Comparison of ENCODE assay signal across 8 cellular contexts in the genomic region with DNA sequence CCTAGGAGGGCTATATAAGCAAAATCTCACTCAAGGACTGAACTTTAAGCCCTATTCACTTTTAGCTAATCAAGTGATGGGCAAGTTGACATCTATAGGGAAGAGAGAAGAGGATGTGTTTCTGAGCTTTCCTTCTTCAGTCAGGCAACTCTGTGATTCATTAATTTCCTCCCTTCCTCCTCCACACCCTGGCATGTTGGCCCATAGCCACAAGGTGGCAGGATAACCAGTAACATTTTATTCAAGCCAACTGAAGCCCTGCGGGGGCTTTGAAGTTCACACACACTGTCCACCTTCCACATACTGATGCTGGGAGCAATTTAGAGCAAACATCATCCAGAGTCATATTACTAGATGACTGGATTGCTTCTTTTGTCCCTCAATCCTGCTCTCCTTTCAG.
DNase-seq lines count a peak whose midpoint lies in the region; ATAC-seq and TF ChIP-seq lines count a peak whose summit lies in the region.
"Not testable (repeated sequence)": the region's sequence is repeated elsewhere in the genome, so short reads cannot be mapped to it uniquely, and the experiment has no call there.

No MANE protein-coding gene starts in this region.

- not testable (repeated sequence) for H3K9me3 ChIP-seq in upper lobe of right lung

- not testable (repeated sequence) for H3K4me3 ChIP-seq in upper lobe of right lung

- not testable (repeated sequence) for H3K27me3 ChIP-seq in upper lobe of right lung

- not testable (repeated sequence) for TF ChIP-seq CTCF in upper lobe of right lung (IDR thresholded peaks at IDR 0.05)

- H3K4me1 Mint-ChIP-seq in activated CD4-positive, alpha-beta T cell treated with anti-CD3 and anti-CD28 coated beads for 36 hours, result not testable (repeated sequence)

- not testable (repeated sequence) for H3K27ac Mint-ChIP-seq in activated CD4-positive, alpha-beta T cell treated with anti-CD3 and anti-CD28 coated beads for 36 hours

- ATAC-seq in GM18861 (IDR thresholded peaks at IDR 0.05; ENCODE audit: unreplicated experiment) (peak; percentile 97), GM19467 (IDR thresholded peaks at IDR 0.05; ENCODE audit: unreplicated experiment) (peak; percentile 76), GM21825 (IDR thresholded peaks at IDR 0.05; ENCODE audit: unreplicated experiment) (peak; percentile 96), HG02973 (IDR thresholded peaks at IDR 0.05; ENCODE audit: unreplicated experiment) (peak; percentile 54), HG03442 (IDR thresholded peaks at IDR 0.05; ENCODE audit: unreplicated experiment) (peak; percentile 77), left colon (peak; percentile 50), upper lobe of right lung (peak; percentile 87)
- ATAC-seq in activated CD4-positive, alpha-beta T cell treated with anti-CD3 and anti-CD28 coated beads for 36 hours, result peak; percentile 100

- DNase-seq in activated CD4-positive, alpha-beta T cell treated with anti-CD3 and anti-CD28 coated beads for 36 hours; left colon; upper lobe of right lung: not testable (repeated sequence)

- not testable (repeated sequence) for H3K36me3 ChIP-seq in upper lobe of right lung

- POLR2A ChIA-PET in activated CD4-positive, alpha-beta T cell treated with anti-CD3 and anti-CD28 coated beads for 36 hours (lab: Charles Lee), result not testable (repeated sequence)

- not testable (repeated sequence) for H3K4me3 Mint-ChIP-seq in activated CD4-positive, alpha-beta T cell treated with anti-CD3 and anti-CD28 coated beads for 36 hours

- H3K27ac ChIP-seq in upper lobe of right lung, result not testable (repeated sequence)

- intact Hi-C loops in activated CD4-positive, alpha-beta T cell treated with anti-CD3 and anti-CD28 coated beads for 36 hours (cut with DNase I, micrococcal nuclease); left colon (cut with DNase I, micrococcal nuclease); upper lobe of right lung (cut with DNase I): not testable (repeated sequence)

- H3K36me3 Mint-ChIP-seq in activated CD4-positive, alpha-beta T cell treated with anti-CD3 and anti-CD28 coated beads for 36 hours (ENCODE audit: low read depth), result not testable (repeated sequence)

- not testable (repeated sequence) for H3K9me3 Mint-ChIP-seq in activated CD4-positive, alpha-beta T cell treated with anti-CD3 and anti-CD28 coated beads for 36 hours (ENCODE audit: low read depth)

- CTCF ChIA-PET in activated CD4-positive, alpha-beta T cell treated with anti-CD3 and anti-CD28 coated beads for 36 hours (lab: Charles Lee), result not testable (repeated sequence)

- not testable (repeated sequence) for H3K27me3 Mint-ChIP-seq in activated CD4-positive, alpha-beta T cell treated with anti-CD3 and anti-CD28 coated beads for 36 hours

- H3K4me1 ChIP-seq in upper lobe of right lung, result not testable (repeated sequence)

Comparison
In these comparisons a context has a peak if more than half of its experiments do, and no peak if none do; other contexts are left out.
1. ATAC-seq: peak in every context shown above with its lines; median percentile 100 in activated CD4-positive, alpha-beta T cell treated with anti-CD3 and anti-CD28 coated beads for 36 hours; 97 in GM18861; 96 in GM21825; 87 in upper lobe of right lung; 77 in HG03442; 76 in GM19467; 54 in HG02973; 50 in left colon.